ENCODE assay signal across 1 cellular context in genomic region chr10:68175954-68176353, GRCh38.
TF ChIP-seq lines count a peak whose summit lies in the region.

No MANE protein-coding gene starts in this region.

TF ChIP-seq in GM23338, 12 proteins besides CTCF, POLR2A, EP300 and RAD21 (continued from another document):
- TF ChIP-seq ZNF462 (CRISPR knock-in tag; IDR thresholded peaks at IDR 0.05) (no peak), STAT1 (IDR thresholded peaks at IDR 0.05; ENCODE audit: unreplicated experiment) (no peak), CREB1 (CRISPR knock-in tag; IDR thresholded peaks at IDR 0.05; ENCODE audit: low read depth) (no peak)
